In genomic region chr3:127689266-127689860, GRCh38 we compare ENCODE assay signal across 1 cellular context.
TF ChIP-seq lines count a peak whose summit lies in the region.

No MANE protein-coding gene starts in this region.

TF ChIP-seq in GM12878, 131 proteins besides CTCF, POLR2A, EP300 and RAD21 (continued from another document):
- no peak for TF ChIP-seq MYC (IDR thresholded peaks at IDR 0.05; ENCODE audit: insufficient read depth, insufficient read length, insufficient replicate concordance, low read length, severe bottlenecking)
- TF ChIP-seq SREBF1 (IDR thresholded peaks at IDR 0.05; ENCODE audit: low read length) = no peak
